In the genomic region with DNA sequence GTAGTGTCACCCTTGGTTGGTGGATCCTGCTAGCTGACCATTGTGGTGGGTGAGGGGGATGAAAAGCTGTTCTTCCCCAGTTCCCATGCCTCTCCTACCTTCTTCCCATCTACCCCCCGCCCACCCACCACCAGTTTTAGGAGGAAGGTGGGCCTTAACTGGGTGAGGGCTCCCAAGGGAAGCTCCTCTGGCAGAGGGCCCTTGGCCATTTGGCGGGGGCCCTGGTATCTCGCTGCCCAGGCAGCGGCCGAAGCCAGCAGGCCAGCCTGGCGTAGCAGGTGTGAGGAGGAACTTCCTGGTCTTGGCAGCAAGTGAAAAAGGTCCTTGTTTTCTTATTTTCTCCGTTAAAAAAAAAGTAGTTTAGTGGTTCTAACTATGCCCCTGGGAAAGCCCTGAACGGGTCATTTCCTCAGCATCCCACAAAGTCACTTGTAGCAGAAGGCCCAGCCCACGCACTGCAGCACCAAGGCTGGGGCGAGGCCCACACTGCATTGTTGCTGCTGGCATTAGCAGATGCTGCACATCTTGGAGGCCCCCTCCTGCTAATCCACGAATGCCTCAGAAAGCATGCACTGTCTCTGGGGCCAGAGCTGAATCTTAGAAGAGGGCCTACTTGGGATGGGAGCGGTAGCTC, we compare ENCODE assay signal across 12 cellular contexts.
DNase-seq lines count a peak whose midpoint lies in the region; ATAC-seq, FAIRE-seq and TF ChIP-seq lines count a peak whose summit lies in the region.
"Had no signal": no experiment of that assay in that cellular context is flagged by ENCODE, and none has a peak within 500 bp of the region (broad histone marks: within the 10 kb centered on the region; RNA-seq: fewer than 3 reads in every experiment).

No MANE protein-coding gene starts in this region.

- H3K27ac ChIP-seq in ascending aorta, result peak overlapping the region; percentile 36 to 70

- H3K4me3 ChIP-seq in ascending aorta, result no peak overlapping the region

- no peak for TF ChIP-seq POLR2A in GM12892 (IDR thresholded peaks at IDR 0.05; ENCODE audit: low read depth, low read length)

- no peaks in the 10 kb centered on the region for H3K36me3 ChIP-seq in ascending aorta

- no peak for ATAC-seq in natural killer cell

- TF ChIP-seq CTCF in ascending aorta (IDR thresholded peaks at IDR 0.05) (no peak), natural killer cell (IDR thresholded peaks at IDR 0.05) (no peak), type B pancreatic cell (conservative IDR thresholded peaks at IDR 0.05) (no peak)

- H3K36me3 Mint-ChIP-seq in natural killer cell, result no peaks in the 10 kb centered on the region
- H3K36me3 Mint-ChIP-seq in type B pancreatic cell, result peaks cover 5% of the 10 kb centered on the region

- H3K27me3 ChIP-seq in ascending aorta, result no peaks in the 10 kb centered on the region

- FAIRE-seq in GM12892 (lab: Jason Lieb, UNC), result no peak
- FAIRE-seq: colon had no signal

- H3K27ac Mint-ChIP-seq in natural killer cell (peak overlapping the region; percentile 69 to 82), type B pancreatic cell (peak overlapping the region; percentile 18)
- H3K27ac Mint-ChIP-seq: memory B cell had no signal

- H3K9me3 Mint-ChIP-seq in natural killer cell, result no peaks in the 10 kb centered on the region
- no peaks in the 10 kb centered on the region for H3K9me3 Mint-ChIP-seq in type B pancreatic cell
- H3K9me3 Mint-ChIP-seq: CD14-positive monocyte, memory B cell had no signal

- H3K27me3 Mint-ChIP-seq in natural killer cell (ENCODE audit: low read depth in 2 of 2) (no peaks in the 10 kb centered on the region), type B pancreatic cell (no peaks in the 10 kb centered on the region)
- H3K27me3 Mint-ChIP-seq: memory B cell had no signal

- peak; percentile 42 for DNase-seq in stimulated activated naive CD4-positive, alpha-beta T cell treated with Interleukin-2 at 50 U/mL for 16 hours (lab: John Stamatoyannopoulos, UW)
- no peak for DNase-seq in stimulated activated naive CD4-positive, alpha-beta T cell (lab: John Stamatoyannopoulos, UW)
- DNase-seq in ascending aorta (ENCODE audit: low spot score in 2 of 2) (no peak), natural killer cell (no peak), type B pancreatic cell (ENCODE audit: extremely low spot score, unreplicated experiment) (no peak), DMS53 (lab: John Stamatoyannopoulos, UW) (no peak), GM12892 (ENCODE audit: insufficient read length) (no peak), NCI-H2107 treated with DMSO at 0.1 percent for 48 hours (lab: John Stamatoyannopoulos, UW; ENCODE audit: unreplicated experiment) (no peak)
- DNase-seq: NCI-H526 treated with DMSO at 0.1 percent for 48 hours had no signal

- H3K9me3 ChIP-seq in ascending aorta, result no peaks in the 10 kb centered on the region

- intact Hi-C loops in ascending aorta (cut with DNase I), result loop anchor here (10.0 kb wide), 1 partner anchor 110 kb away; no protein-coding TSS in a partner anchor
- intact Hi-C loops in natural killer cell (cut with micrococcal nuclease), result loop anchor here (10.0 kb wide), 1 partner anchor 90 kb away; a partner anchor contains a TSS

- peaks cover 22 to 36% of the 10 kb centered on the region in 2 donors for H3K4me1 ChIP-seq in ascending aorta

- H3K4me3 Mint-ChIP-seq in natural killer cell (no peak overlapping the region), type B pancreatic cell (no peak overlapping the region)
- H3K4me3 Mint-ChIP-seq: CD14-positive monocyte, memory B cell had no signal

- peaks cover 72 to 85% of the 10 kb centered on the region in 2 donors for H3K4me1 Mint-ChIP-seq in natural killer cell
- H3K4me1 Mint-ChIP-seq in type B pancreatic cell (ENCODE audit: unreplicated experiment), result peaks cover 25% of the 10 kb centered on the region
